Comparison of ENCODE assay signal across 8 cellular contexts in the genomic region with DNA sequence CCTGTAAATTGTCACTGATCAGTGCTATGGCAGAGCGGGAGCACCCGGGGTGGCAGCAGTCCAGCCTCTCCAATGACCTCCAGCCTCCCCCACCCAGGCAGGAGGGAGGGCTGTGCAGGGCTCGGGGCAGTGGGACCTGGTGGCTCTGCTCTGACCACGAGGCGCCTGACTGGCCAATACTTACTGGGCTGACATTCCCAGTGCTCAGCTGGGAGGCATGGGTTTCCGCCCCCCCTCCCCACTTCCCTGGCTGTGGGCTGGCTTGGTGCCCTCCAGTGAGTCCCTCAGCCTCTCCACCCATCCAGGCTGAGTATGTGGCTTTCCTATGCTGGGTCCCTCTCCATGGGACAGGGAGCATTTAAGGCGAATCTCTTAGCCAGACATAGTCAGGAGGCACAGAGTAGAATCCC. TPM values are rescaled to one million over a fixed set of nuclear protein-coding genes. Genes with fewer than 3 reads are reported as not detected.
DNase-seq lines count a peak whose midpoint lies in the region; ATAC-seq and TF ChIP-seq lines count a peak whose summit lies in the region.

No MANE protein-coding gene starts in this region.

- H3K27ac ChIP-seq in heart right ventricle: peak overlapping the region in 8 of 10 donors; percentile 92 to 100 (median 96)

- DNase-seq in HFFc6: peak; percentile 75
- DNase-seq in heart right ventricle: peak in 1 of 2 donors; percentile 52
- peak; percentile 56 for DNase-seq in putamen (ENCODE audit: low spot score)
- DNase-seq in G401 (ENCODE audit: low spot score): no peak
- DNase-seq in OCI-M1 (lab: John Stamatoyannopoulos, UW): no peak

- H3K9me3 Mint-ChIP-seq in HFFc6: no peaks in the 10 kb centered on the region
- no peaks in the 10 kb centered on the region for H3K9me3 Mint-ChIP-seq in activated naive CD8-positive, alpha-beta T cell (ENCODE audit: low read depth)

- peaks cover 61% of the 10 kb centered on the region for H3K4me1 Mint-ChIP-seq in HFFc6 (ENCODE audit: low read depth)
- peaks cover 58% of the 10 kb centered on the region for H3K4me1 Mint-ChIP-seq in activated naive CD8-positive, alpha-beta T cell (ENCODE audit: low read depth)

- in situ Hi-C loops in G401 (cut with HindIII; ENCODE audit: low sequenced_read_pairs): no loop called here

- H3K4me1 ChIP-seq in heart right ventricle: peaks cover 24 to 73% (median 57%) of the 10 kb centered on the region in 9 donors

- peak overlapping the region; percentile 93 for H3K4me3 Mint-ChIP-seq in HFFc6
- H3K4me3 Mint-ChIP-seq in activated naive CD8-positive, alpha-beta T cell: peak overlapping the region; percentile 88

- peaks cover 22% of the 10 kb centered on the region for H3K36me3 Mint-ChIP-seq in HFFc6 (ENCODE audit: low read depth)
- H3K36me3 Mint-ChIP-seq in activated naive CD8-positive, alpha-beta T cell: peaks cover 3% of the 10 kb centered on the region

- H3K27ac Mint-ChIP-seq in HFFc6: peak overlapping the region; percentile 98
- H3K27ac Mint-ChIP-seq in activated naive CD8-positive, alpha-beta T cell: peak overlapping the region; percentile 92

- H3K9me3 ChIP-seq in heart right ventricle: no peaks in the 10 kb centered on the region

- peak in 5 of 8 donors; percentile 0 to 16 (median 6) for ATAC-seq in heart right ventricle
- ATAC-seq in GM21390 (IDR thresholded peaks at IDR 0.05; ENCODE audit: unreplicated experiment): no peak
- no peak for ATAC-seq in GM18868 (IDR thresholded peaks at IDR 0.05; ENCODE audit: unreplicated experiment)

- TF ChIP-seq CTCF in HFFc6 (IDR thresholded peaks at IDR 0.05) (no peak), heart right ventricle (IDR thresholded peaks at IDR 0.05) (no peak)

- WGBS in heart right ventricle, 2 donors: 42% methylated on average over 7 of the region's 7 CpGs

- intact Hi-C loops in heart right ventricle (cut with DNase I): no loop called here

- peaks cover 30% of the 10 kb centered on the region for H3K27me3 Mint-ChIP-seq in HFFc6 (ENCODE audit: insufficient read depth)
- H3K27me3 Mint-ChIP-seq in activated naive CD8-positive, alpha-beta T cell: no peaks in the 10 kb centered on the region

- H3K4me3 ChIP-seq in heart right ventricle: peak overlapping the region; percentile 23 to 94 (median 85)

- H3K27me3 ChIP-seq in heart right ventricle: no peaks in the 10 kb centered on the region

- H3K36me3 ChIP-seq in heart right ventricle: peaks cover 0 to 45% (median 10%) of the 10 kb centered on the region in 9 donors

RNA-seq across cellular contexts. Expression of a gene that starts 2.7 kb away (rescaled TPM):
- total RNA-seq in HFFc6 (2021; fragmentation: NEBNext Ultra II Directional; extraction: Animal tissue kit (Norgen Biotek cat#: 25700)): 10 to 100 TPM; 27.4 to 37.2 (median 33.2) TPM
- 100 to 1,000 TPM in 2 of 10 donors, 10 to 100 TPM in 6, 1 to 10 TPM in 2; 7.7 to 189 (median 17.0) TPM for total RNA-seq in heart right ventricle
- polyA plus RNA-seq in heart right ventricle: 10 to 100 TPM; 13.5 to 30.2 TPM
- total RNA-seq in G401 (2014; rRNA removed; shearing (Covaris generic)): 72.7 and 90.1 TPM in 2 replicates

RNA-seq across cellular contexts. Expression of a gene that starts 21.3 kb away (rescaled TPM):
- total RNA-seq in HFFc6 (2021; fragmentation: NEBNext Ultra II Directional; extraction: Animal tissue kit (Norgen Biotek cat#: 25700)): 10 to 100 TPM; 20.2 to 26.1 (median 24.5) TPM
- total RNA-seq in heart right ventricle: 10 to 100 TPM; 14.7 to 28.4 (median 17.1) TPM
- 10 to 100 TPM; 18.5 to 18.7 TPM for polyA plus RNA-seq in heart right ventricle
- 16.3 and 43.0 TPM in 2 replicates for total RNA-seq in G401 (2014; rRNA removed; shearing (Covaris generic))

Comparison
In these comparisons a context has a peak if more than half of its experiments do, and no peak if none do; other contexts are left out.
1. DNase-seq: peak in HFFc6 (single experiment) and putamen (single experiment); none in G401 (single experiment) and OCI-M1 (single experiment).
2. ATAC-seq: peak in heart right ventricle (5 of 8); none in GM21390 (single experiment) and GM18868 (single experiment).